Comparison of ENCODE assay signal across 19 cellular contexts in genomic region chr11:14435717-14436116, GRCh38.
DNase-seq lines count a peak whose midpoint lies in the region; ATAC-seq and TF ChIP-seq lines count a peak whose summit lies in the region.
"Had no signal": no experiment of that assay in that cellular context is flagged by ENCODE, and none has a peak within 500 bp of the region (broad histone marks: within the 10 kb centered on the region; RNA-seq: fewer than 3 reads in every experiment).

No MANE protein-coding gene starts in this region.

- peaks cover 5% of the 10 kb centered on the region for H3K9me3 Mint-ChIP-seq in CD8-positive, alpha-beta T cell
- H3K9me3 Mint-ChIP-seq in GM23338: peaks cover 4% of the 10 kb centered on the region; the same call in 1 of the 3 replicates
- no peaks in the 10 kb centered on the region for H3K9me3 Mint-ChIP-seq in activated T-helper 17 cell treated with anti-CD3 and anti-CD28 coated beads, Interleukin-2, amount 50 U/mL, for 72 hours
- H3K9me3 Mint-ChIP-seq: neural crest cell had no signal

- H3K36me3 Mint-ChIP-seq in CD8-positive, alpha-beta T cell: peaks cover 19% of the 10 kb centered on the region
- no peaks in the 10 kb centered on the region for H3K36me3 Mint-ChIP-seq in GM23338 (ENCODE audit: low read depth)
- H3K36me3 Mint-ChIP-seq in activated T-helper 17 cell treated with anti-CD3 and anti-CD28 coated beads, Interleukin-2, amount 50 U/mL, for 72 hours (ENCODE audit: low read depth): no peaks in the 10 kb centered on the region

- peak; percentile 56 for ATAC-seq in CD8-positive, alpha-beta T cell
- ATAC-seq in GM23338: no peak
- peak; percentile 16 for ATAC-seq in activated T-helper 17 cell treated with anti-CD3 and anti-CD28 coated beads, Interleukin-2, amount 50 U/mL, for 72 hours (replicated peaks)
- ATAC-seq in GM19397 (IDR thresholded peaks at IDR 0.05; ENCODE audit: unreplicated experiment): no peak
- ATAC-seq: activated T-cell treated with anti-CD3 and anti-CD28 coated beads, Interleukin-2, amount 50 U/mL, for 4 hours; body of pancreas; left lobe of liver had no signal

- H3K27me3 ChIP-seq in CD8-positive, alpha-beta T cell (ENCODE audit: insufficient read depth, low read length): no peaks in the 10 kb centered on the region
- H3K27me3 ChIP-seq in GM23338 (ENCODE audit: insufficient read depth) (no peaks in the 10 kb centered on the region), tibial artery (no peaks in the 10 kb centered on the region)
- H3K27me3 ChIP-seq: body of pancreas, tibial nerve had no signal

- peak overlapping the region; percentile 63; the same call in 1 of the 2 replicates for H2AFZ ChIP-seq in GM23338

- H3K9me2 ChIP-seq in GM23338 (ENCODE audit: insufficient read depth): peaks cover 6% of the 10 kb centered on the region; the same call in 1 of the 2 replicates

- no peak overlapping the region for H3K4me2 ChIP-seq in GM23338

- H3F3A ChIP-seq in GM23338 (replicated peaks; ENCODE audit: low read depth): no peaks in the 10 kb centered on the region

- H3K4me1 ChIP-seq in CD8-positive, alpha-beta T cell (ENCODE audit: insufficient read depth, low read length): peaks cover 16% of the 10 kb centered on the region
- no peaks in the 10 kb centered on the region for H3K4me1 ChIP-seq in GM23338 (ENCODE audit: insufficient read depth)
- no peaks in the 10 kb centered on the region for H3K4me1 ChIP-seq in tibial artery
- H3K4me1 ChIP-seq: body of pancreas, tibial nerve had no signal

- intact Hi-C loops in CD8-positive, alpha-beta T cell (cut with DNase I, micrococcal nuclease): no loop called here
- intact Hi-C loops in tibial artery (cut with DNase I; ENCODE audit: low total_unique reads): no loop called here

- CTCF ChIA-PET in CD8-positive, alpha-beta T cell (lab: Charles Lee): interaction anchor here (2.4 kb wide), 1 partner anchor 20 kb away, joined by 9 read pairs; no protein-coding TSS in a partner anchor

- H3K9me3 ChIP-seq in CD8-positive, alpha-beta T cell (ENCODE audit: low read length): no peaks in the 10 kb centered on the region
- no peaks in the 10 kb centered on the region for H3K9me3 ChIP-seq in tibial artery
- H3K9me3 ChIP-seq: body of pancreas had no signal

- no peaks in the 10 kb centered on the region for H3K36me3 ChIP-seq in CD8-positive, alpha-beta T cell (ENCODE audit: insufficient read depth, low read length)
- H3K36me3 ChIP-seq in GM23338 (ENCODE audit: insufficient read depth): no peaks in the 10 kb centered on the region
- peaks cover 0 to 5% (median 5%) of the 10 kb centered on the region in 3 donors for H3K36me3 ChIP-seq in tibial artery

- H3K79me2 ChIP-seq in GM23338 (replicated peaks; ENCODE audit: insufficient read depth): no peaks in the 10 kb centered on the region

- TF ChIP-seq CTCF in CD8-positive, alpha-beta T cell (IDR thresholded peaks at IDR 0.05): no peak
- TF ChIP-seq CTCF in GM23338 (conservative IDR thresholded peaks at IDR 0.05; ENCODE audit: low read depth in 2 of 2): no peak
- TF ChIP-seq CTCF in tibial artery (IDR thresholded peaks at IDR 0.05): no peak

- H3K4me3 Mint-ChIP-seq in CD8-positive, alpha-beta T cell: no peak overlapping the region
- H3K4me3 Mint-ChIP-seq in GM23338: no peak overlapping the region
- no peak overlapping the region for H3K4me3 Mint-ChIP-seq in activated T-helper 17 cell treated with anti-CD3 and anti-CD28 coated beads, Interleukin-2, amount 50 U/mL, for 72 hours
- H3K4me3 Mint-ChIP-seq: activated naive CD8-positive, alpha-beta T cell treated with anti-CD3 and anti-CD28 coated beads for 36 hours; activated T-cell treated with anti-CD3 and anti-CD28 coated beads, Interleukin-2, amount 50 U/mL, for 4 hours; neural crest cell had no signal

- no peak overlapping the region for H3K27ac Mint-ChIP-seq in CD8-positive, alpha-beta T cell
- H3K27ac Mint-ChIP-seq in GM23338: no peak overlapping the region
- H3K27ac Mint-ChIP-seq in activated T-helper 17 cell treated with anti-CD3 and anti-CD28 coated beads, Interleukin-2, amount 50 U/mL, for 72 hours: no peak overlapping the region
- H3K27ac Mint-ChIP-seq: activated naive CD8-positive, alpha-beta T cell treated with anti-CD3 and anti-CD28 coated beads for 36 hours; progenitor cell of endocrine pancreas had no signal

- no peak overlapping the region for H3K4me3 ChIP-seq in CD8-positive, alpha-beta T cell (ENCODE audit: low read depth, low read length)
- H3K4me3 ChIP-seq in GM23338: no peak overlapping the region
- no peak overlapping the region for H3K4me3 ChIP-seq in tibial artery
- H3K4me3 ChIP-seq: body of pancreas, skin epidermis, tibial nerve had no signal

- H3K27me3 Mint-ChIP-seq in CD8-positive, alpha-beta T cell (ENCODE audit: low read depth): no peaks in the 10 kb centered on the region
- no peaks in the 10 kb centered on the region for H3K27me3 Mint-ChIP-seq in GM23338 (ENCODE audit: insufficient read depth, low read depth, poor library complexity)
- H3K27me3 Mint-ChIP-seq in activated T-helper 17 cell treated with anti-CD3 and anti-CD28 coated beads, Interleukin-2, amount 50 U/mL, for 72 hours: no peaks in the 10 kb centered on the region
- H3K27me3 Mint-ChIP-seq: activated naive CD8-positive, alpha-beta T cell treated with anti-CD3 and anti-CD28 coated beads for 36 hours; CD4-positive, alpha-beta memory T cell had no signal

- no peak overlapping the region for H3K27ac ChIP-seq in CD8-positive, alpha-beta T cell (ENCODE audit: low read depth, low read length)
- H3K27ac ChIP-seq in GM23338 (ENCODE audit: low read depth): no peak overlapping the region
- H3K27ac ChIP-seq in tibial artery: no peak overlapping the region
- H3K27ac ChIP-seq: body of pancreas, skin epidermis, tibial nerve had no signal

- POLR2A ChIA-PET in CD8-positive, alpha-beta T cell (lab: Charles Lee): interaction anchor here (0.6 to 1.3 kb wide), 2 partner anchors 26 to 66 kb away, joined by 3 to 4 read pairs; no protein-coding TSS in a partner anchor

- no peak for DNase-seq in CD8-positive, alpha-beta T cell
- no peak for DNase-seq in GM23338 (ENCODE audit: low spot score)
- peak; percentile 58 for DNase-seq in RPMI7951 (ENCODE audit: low read depth)
- no peak for DNase-seq in tibial artery
- no peak for DNase-seq in NCI-H1417 treated with DMSO at 0.1 percent for 48 hours (lab: John Stamatoyannopoulos, UW)
- DNase-seq: activated naive CD8-positive, alpha-beta T cell treated with anti-CD3 and anti-CD28 coated beads for 36 hours; activated T-cell treated with anti-CD3 and anti-CD28 coated beads, Interleukin-2, amount 50 U/mL, for 4 hours; body of pancreas; NCI-H2029 treated with DMSO at 0.1 percent for 48 hours; NCI-H446; stimulated activated naive CD4-positive, alpha-beta T cell treated with Interleukin-2 at 50 U/mL for 16 hours had no signal

- no peaks in the 10 kb centered on the region for H4K20me1 ChIP-seq in GM23338 (replicated peaks; ENCODE audit: insufficient read depth)

- peaks cover 41% of the 10 kb centered on the region for H3K4me1 Mint-ChIP-seq in CD8-positive, alpha-beta T cell (ENCODE audit: low read depth)
- no peaks in the 10 kb centered on the region for H3K4me1 Mint-ChIP-seq in GM23338
- peaks cover 8% of the 10 kb centered on the region for H3K4me1 Mint-ChIP-seq in activated T-helper 17 cell treated with anti-CD3 and anti-CD28 coated beads, Interleukin-2, amount 50 U/mL, for 72 hours
- H3K4me1 Mint-ChIP-seq: neural crest cell had no signal

TF ChIP-seq in GM23338, 12 proteins besides CTCF, POLR2A, EP300 and RAD21:
- TF ChIP-seq STAT1 (IDR thresholded peaks at IDR 0.05; ENCODE audit: unreplicated experiment) (no peak), REST (IDR thresholded peaks at IDR 0.05; ENCODE audit: unreplicated experiment) (no peak), POLR2AphosphoS5 (IDR thresholded peaks at IDR 0.05; ENCODE audit: low read depth) (no peak)

Comparison
In these comparisons a context has a peak if more than half of its experiments do, and no peak if none do; other contexts are left out.
1. ATAC-seq: peak in CD8-positive, alpha-beta T cell (single experiment) and activated T-helper 17 cell treated with anti-CD3 and anti-CD28 coated beads, Interleukin-2, amount 50 U/mL, for 72 hours (single experiment); none in GM23338 (single experiment) and GM19397 (single experiment).